ENCODE assay signal across 21 cellular contexts in the genomic region with DNA sequence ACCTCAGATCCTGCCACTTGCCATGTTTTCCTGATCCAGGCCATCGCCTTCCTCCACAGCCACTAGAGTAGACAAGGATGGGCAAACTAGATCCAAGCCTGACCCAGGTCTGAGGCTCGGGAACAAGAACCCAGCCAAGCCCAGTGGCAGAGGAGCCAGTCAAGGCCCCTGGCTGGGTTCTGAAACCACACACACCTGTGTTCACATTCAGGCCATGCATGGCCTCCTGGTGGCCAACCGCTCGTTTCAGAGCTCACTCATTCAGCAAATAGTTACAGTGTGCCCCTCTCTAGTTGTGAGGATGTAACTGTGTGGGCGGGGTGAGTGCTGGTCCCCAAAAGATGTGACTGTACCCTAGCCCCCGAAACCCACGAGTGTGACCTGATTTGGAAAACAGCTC.
DNase-seq lines count a peak whose midpoint lies in the region; TF ChIP-seq lines count a peak whose summit lies in the region.
"Had no signal": no experiment of that assay in that cellular context is flagged by ENCODE, and none has a peak within 500 bp of the region (broad histone marks: within the 10 kb centered on the region; RNA-seq: fewer than 3 reads in every experiment).

No MANE protein-coding gene starts in this region.

- no peaks in the 10 kb centered on the region for H3K9me2 ChIP-seq in MM.1S (replicated peaks; ENCODE audit: insufficient read depth, low read length)

- H3F3A ChIP-seq in neural progenitor cell (ENCODE audit: low read depth) (no peaks in the 10 kb centered on the region), MM.1S (ENCODE audit: insufficient read depth, low read length) (no peaks in the 10 kb centered on the region)

- intact Hi-C loops in CD14-positive monocyte (cut with micrococcal nuclease), result no loop called here
- intact Hi-C loops in breast epithelium (cut with DNase I; ENCODE audit: low total_unique reads), result loop anchor here (10.0 kb wide), 1 partner anchor 251 kb away; no protein-coding TSS in a partner anchor

- H3K4me3 ChIP-seq in neural progenitor cell (no peak overlapping the region), MM.1S (ENCODE audit: low read length) (no peak overlapping the region), breast epithelium (no peak overlapping the region)
- H3K4me3 ChIP-seq: BLaER1, K562 had no signal

- H3K9me3 ChIP-seq in neural progenitor cell (ENCODE audit: low read depth), result no peaks in the 10 kb centered on the region
- H3K9me3 ChIP-seq in MM.1S (replicated peaks; ENCODE audit: insufficient read depth, low read length), result no peaks in the 10 kb centered on the region
- no peaks in the 10 kb centered on the region for H3K9me3 ChIP-seq in breast epithelium
- H3K9me3 ChIP-seq: BLaER1 had no signal

- H2AFZ ChIP-seq in neural progenitor cell (replicated peaks), result no peak overlapping the region
- H2AFZ ChIP-seq in MM.1S (ENCODE audit: low read length), result no peak overlapping the region

- no peaks in the 10 kb centered on the region for H3K36me3 Mint-ChIP-seq in CD14-positive monocyte
- H3K36me3 Mint-ChIP-seq in IgD-negative memory B cell, result no peaks in the 10 kb centered on the region
- no peaks in the 10 kb centered on the region for H3K36me3 Mint-ChIP-seq in brain
- no peaks in the 10 kb centered on the region for H3K36me3 Mint-ChIP-seq in neural progenitor cell
- H3K36me3 Mint-ChIP-seq: CD4-positive, alpha-beta memory T cell had no signal

- H3K27me3 Mint-ChIP-seq in CD14-positive monocyte (ENCODE audit: low read depth in 3 of 3) (peaks cover 0 to 3% (median 0%) of the 10 kb centered on the region in 3 donors), IgD-negative memory B cell (peaks cover 8% of the 10 kb centered on the region), brain (no peaks in the 10 kb centered on the region), neural progenitor cell (ENCODE audit: insufficient read depth, low read depth) (peaks cover 10% of the 10 kb centered on the region)

- peaks cover 3% of the 10 kb centered on the region for H3K4me1 ChIP-seq in neural progenitor cell
- no peaks in the 10 kb centered on the region for H3K4me1 ChIP-seq in MM.1S (ENCODE audit: low read length)
- no peaks in the 10 kb centered on the region for H3K4me1 ChIP-seq in breast epithelium

- H3K4me2 ChIP-seq in neural progenitor cell (no peak overlapping the region), MM.1S (ENCODE audit: low read depth, low read length) (no peak overlapping the region)
- H3K4me2 ChIP-seq: BLaER1 had no signal

- DNase-seq in CD14-positive monocyte (ENCODE audit: low spot score), result peak; percentile 15
- no peak for DNase-seq in neural progenitor cell (ENCODE audit: low spot score)
- DNase-seq in CD1c-positive myeloid dendritic cell (ENCODE audit: extremely low spot score), result no peak
- DNase-seq in MM.1S, result no peak
- no peak for DNase-seq in breast epithelium (ENCODE audit: low spot score in 2 of 2)
- DNase-seq: CD4-positive, alpha-beta memory T cell; COR-L47; GOT3; NCI-H1105 treated with DMSO at 0.1 percent for 48 hours; NCI-H146; NCI-H1930; NCI-H2107; NCI-H446; NCI-H526; NCI-H82; SHP77 treated with DMSO at 0.1 percent for 48 hours had no signal

- H3K36me3 ChIP-seq in neural progenitor cell, result no peaks in the 10 kb centered on the region
- no peaks in the 10 kb centered on the region for H3K36me3 ChIP-seq in MM.1S (replicated peaks; ENCODE audit: insufficient read depth, low read length)
- H3K36me3 ChIP-seq in breast epithelium, result no peaks in the 10 kb centered on the region
- H3K36me3 ChIP-seq: BLaER1 had no signal

- TF ChIP-seq CTCF in CD14-positive monocyte (IDR thresholded peaks at IDR 0.05) (no peak), brain (conservative IDR thresholded peaks at IDR 0.05) (no peak), neural progenitor cell (IDR thresholded peaks at IDR 0.05) (no peak), MM.1S (IDR thresholded peaks at IDR 0.05; ENCODE audit: low read length) (no peak), breast epithelium (IDR thresholded peaks at IDR 0.05) (no peak)

- H3K27me3 ChIP-seq in neural progenitor cell (no peaks in the 10 kb centered on the region), MM.1S (replicated peaks; ENCODE audit: insufficient read depth, low read length) (peaks cover 99% of the 10 kb centered on the region), breast epithelium (no peaks in the 10 kb centered on the region)

- H3K9me3 Mint-ChIP-seq in CD14-positive monocyte (peaks cover 0 to 2% (median 0%) of the 10 kb centered on the region in 7 donors), IgD-negative memory B cell (peaks cover 0 to 1% (median 0%) of the 10 kb centered on the region in 3 donors), brain (peaks cover 0 to 26% (median 6%) of the 10 kb centered on the region in 5 experiments), neural progenitor cell (peaks cover 2% of the 10 kb centered on the region)
- H3K9me3 Mint-ChIP-seq: CD4-positive, alpha-beta memory T cell had no signal

- H3K4me1 Mint-ChIP-seq in CD14-positive monocyte (no peaks in the 10 kb centered on the region), IgD-negative memory B cell (peaks cover 0 to 2% (median 0%) of the 10 kb centered on the region in 3 donors), brain (peaks cover 43% of the 10 kb centered on the region), neural progenitor cell (peaks cover 26% of the 10 kb centered on the region)

- H4K20me1 ChIP-seq in neural progenitor cell (ENCODE audit: low read depth) (no peaks in the 10 kb centered on the region), MM.1S (ENCODE audit: insufficient read depth, low read length) (no peaks in the 10 kb centered on the region)
- H4K20me1 ChIP-seq: BLaER1 had no signal

- no peak overlapping the region for H3K27ac ChIP-seq in neural progenitor cell
- no peak overlapping the region for H3K27ac ChIP-seq in MM.1S (ENCODE audit: low read length)
- no peak overlapping the region for H3K27ac ChIP-seq in breast epithelium
- H3K27ac ChIP-seq: BLaER1, RWPE1 had no signal

- H3K27ac Mint-ChIP-seq in CD14-positive monocyte, result peak overlapping the region in 1 of 7 donors; percentile 2
- peak overlapping the region in 2 of 3 donors; percentile 57 to 76 for H3K27ac Mint-ChIP-seq in IgD-negative memory B cell
- H3K27ac Mint-ChIP-seq in brain, result peak overlapping the region in 3 of 5 experiments; percentile 18 to 52 (median 46)
- H3K27ac Mint-ChIP-seq in neural progenitor cell, result peak overlapping the region; percentile 46

- H3K4me3 Mint-ChIP-seq in CD14-positive monocyte (no peak overlapping the region), IgD-negative memory B cell (peak overlapping the region in 1 of 4 donors; percentile 68), brain (peak overlapping the region in 1 of 5 experiments; percentile 22), neural progenitor cell (no peak overlapping the region)
- H3K4me3 Mint-ChIP-seq: CD4-positive, alpha-beta memory T cell had no signal

- no peak for TF ChIP-seq POLR2A in breast epithelium (IDR thresholded peaks at IDR 0.05)

- H3K79me2 ChIP-seq in neural progenitor cell (ENCODE audit: low read depth), result no peaks in the 10 kb centered on the region
- no peaks in the 10 kb centered on the region for H3K79me2 ChIP-seq in MM.1S (ENCODE audit: low read length)

- H3K9ac ChIP-seq in neural progenitor cell, result no peak overlapping the region
- no peak overlapping the region for H3K9ac ChIP-seq in MM.1S (ENCODE audit: low read length)
- H3K9ac ChIP-seq: BLaER1 had no signal
